ENCODE assay signal across 25 cellular contexts in the genomic region with DNA sequence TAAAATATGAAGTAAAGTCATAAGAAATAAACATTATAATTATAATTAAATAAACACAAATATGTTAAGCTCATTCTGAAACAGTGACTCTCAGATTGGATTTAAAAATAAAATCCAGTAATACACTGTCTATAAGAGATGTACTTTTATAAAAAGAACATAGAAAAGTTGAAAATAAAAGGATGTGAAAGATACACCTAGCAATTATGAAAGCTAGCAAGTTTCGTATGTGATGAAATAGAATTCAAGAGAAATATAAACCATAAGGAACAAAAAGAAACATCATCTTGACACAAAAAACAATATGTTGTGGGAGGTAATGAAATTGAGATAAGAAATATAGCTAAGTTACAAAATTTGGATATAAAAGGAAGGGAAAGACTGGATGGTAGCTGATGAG.
"Had no signal": no experiment of that assay in that cellular context is flagged by ENCODE, and none has a peak within 500 bp of the region (broad histone marks: within the 10 kb centered on the region; RNA-seq: fewer than 3 reads in every experiment).

No MANE protein-coding gene starts in this region.

- H3K36me3 ChIP-seq: esophagus squamous epithelium, lower lobe of right lung, prostate gland, right atrium auricular region, stomach, tibial artery, upper lobe of left lung had no signal

- H3K27me3 ChIP-seq: esophagus squamous epithelium, right atrium auricular region, stomach, tibial artery, upper lobe of left lung had no signal

- H3K4me1 ChIP-seq: esophagus squamous epithelium, lower lobe of right lung, prostate gland, right atrium auricular region, stomach, upper lobe of left lung had no signal

- DNase-seq: cortex of kidney; effector memory CD8-positive, alpha-beta T cell; erythroblast; esophagus squamous epithelium; foreskin melanocyte; left ventricle myocardium superior; lower lobe of right lung; naive thymus-derived CD8-positive, alpha-beta T cell; nephron progenitor cell; nucleus accumbens; stimulated activated CD4-positive, alpha-beta T cell treated with anti-CD3 and anti-CD28 coated beads, Interleukin-12 subunit alpha, Interleukin-12 subunit beta, amount 100 ng/mL, for 4 hours; stimulated activated CD4-positive, alpha-beta T cell treated with anti-CD3 and anti-CD28 coated beads, Interleukin-1b, Interleukin-23, amount 100 ng/mL, for 48 hours; stimulated activated CD4-positive, alpha-beta T cell treated with anti-CD3 and anti-CD28 coated beads, Interleukin-4, amount 100 ng/mL, for 1 hour; stimulated activated CD8-positive, alpha-beta memory T cell treated with anti-CD3 and anti-CD28 coated beads, Interleukin-4, amount 100 ng/mL, for 48 hours; stimulated activated naive CD4-positive, alpha-beta T cell treated with Interleukin-2 at 50 U/mL for 16 hours; stomach; tibial artery; upper lobe of left lung had no signal

- H3K9me3 ChIP-seq: esophagus squamous epithelium, lower lobe of right lung, prostate gland, upper lobe of left lung had no signal

- H3K27ac ChIP-seq: esophagus squamous epithelium, lower lobe of right lung, prostate gland, right atrium auricular region, stomach, tibial artery, upper lobe of left lung had no signal

- FAIRE-seq: endometrium, keratinocyte, urothelium cell line had no signal

- H3K4me3 ChIP-seq: esophagus squamous epithelium, lower lobe of right lung, prostate gland, right atrium auricular region, smooth muscle cell, stomach, tibial artery, upper lobe of left lung had no signal

- H3K4me2 ChIP-seq: smooth muscle cell had no signal

- ATAC-seq: effector memory CD8-positive, alpha-beta T cell; left ventricle myocardium superior; lower lobe of right lung; naive thymus-derived CD8-positive, alpha-beta T cell; sciatic nerve had no signal
